ENCODE assay signal across 8 cellular contexts in genomic region chr5:177516601-177517568, GRCh38. TPM values are rescaled to one million over a fixed set of nuclear protein-coding genes. Genes with fewer than 3 reads are reported as not detected.
A peak's percentile ranks its signal among the peaks of the same experiment; 100 is the strongest.
DNase-seq lines count a peak whose midpoint lies in the region; ATAC-seq, FAIRE-seq and TF ChIP-seq lines count a peak whose summit lies in the region.

Gene DDX41 (minus strand): TSS chr5:177516961. CDS start chr5:177516945, 16 bp downstream.

- H3K36me3 Mint-ChIP-seq in natural killer cell treated with Interleukin-12 subunit alpha and Interleukin-12 subunit beta and Interleukin-15 and Interleukin-18, amount 100 ng/mL, for 72 hours = peaks cover 11% of the 10 kb centered on the region

- peak; percentile 97 for DNase-seq in H54 (ENCODE audit: insufficient read length, low spot score)
- peak; percentile 96 for DNase-seq in SHP77 treated with DMSO at 0.1 percent for 48 hours (lab: John Stamatoyannopoulos, UW)
- peak; percentile 98 for DNase-seq in activated effector memory CD4-positive, alpha-beta T cell treated with anti-CD3 and anti-CD28 coated beads, Interleukin-2, amount 50 U/mL, for 16 hours
- peak; percentile 99 for DNase-seq in fibroblast of pulmonary artery (ENCODE audit: low read depth)
- peak; percentile 96 for DNase-seq in natural killer cell treated with Interleukin-12 subunit alpha and Interleukin-12 subunit beta and Interleukin-15 and Interleukin-18, amount 100 ng/mL, for 72 hours (ENCODE audit: low spot score)
- DNase-seq in stimulated activated naive CD8-positive, alpha-beta T cell treated with anti-CD3 and anti-CD28 coated beads, Interleukin-15, Interleukin-2, amounts not matched to agents 100 U/mL and 50 U/mL, for 24 hours = peak; percentile 95

- H3K79me2 ChIP-seq in Loucy (ENCODE audit: insufficient read depth, low read length) = peaks cover 44% of the 10 kb centered on the region; the same call in 1 of the 2 replicates

- H3K4me3 ChIP-seq in Loucy (ENCODE audit: low read length, poor library complexity, severe bottlenecking) (peak within 1 kb of the TSS; percentile 91), fibroblast of pulmonary artery (replicated peaks; ENCODE audit: low read depth, low read length) (peak within 1 kb of the TSS; percentile 97)

- peak within 1 kb of the TSS; percentile 73 for H2AFZ ChIP-seq in Loucy (ENCODE audit: low read length)

- H3K4me1 ChIP-seq in ES-I3 (ENCODE audit: insufficient read depth, low read length) (no peaks in the 10 kb centered on the region; the same call in 1 of the 2 replicates), Loucy (ENCODE audit: insufficient read depth, low read length, poor library complexity, severe bottlenecking) (peaks cover 11% of the 10 kb centered on the region)

- H3K9me2 ChIP-seq in Loucy (replicated peaks; ENCODE audit: low read depth, low read length) = no peaks in the 10 kb centered on the region

- H3K27me3 ChIP-seq in Loucy (ENCODE audit: insufficient read depth, low read length, poor library complexity, severe bottlenecking) = no peaks in the 10 kb centered on the region

- peaks cover 46 to 50% of the 10 kb centered on the region in 2 donors for H3K4me1 Mint-ChIP-seq in natural killer cell treated with Interleukin-12 subunit alpha and Interleukin-12 subunit beta and Interleukin-15 and Interleukin-18, amount 100 ng/mL, for 72 hours (ENCODE audit: low read depth in 2 of 2)

- peak; percentile 88 for TF ChIP-seq POLR2A in H54 (IDR thresholded peaks at IDR 0.05; ENCODE audit: low read depth, low read length)

- H3K4me3 Mint-ChIP-seq in natural killer cell treated with Interleukin-12 subunit alpha and Interleukin-12 subunit beta and Interleukin-15 and Interleukin-18, amount 100 ng/mL, for 72 hours = peak within 1 kb of the TSS; percentile 95

- no peaks in the 10 kb centered on the region for H3K27me3 Mint-ChIP-seq in natural killer cell treated with Interleukin-12 subunit alpha and Interleukin-12 subunit beta and Interleukin-15 and Interleukin-18, amount 100 ng/mL, for 72 hours

- peaks cover 11% of the 10 kb centered on the region for H4K20me1 ChIP-seq in Loucy (ENCODE audit: insufficient read depth, low read length, poor library complexity, severe bottlenecking)

- no peaks in the 10 kb centered on the region for H3K9me3 Mint-ChIP-seq in natural killer cell treated with Interleukin-12 subunit alpha and Interleukin-12 subunit beta and Interleukin-15 and Interleukin-18, amount 100 ng/mL, for 72 hours

- TF ChIP-seq CTCF in Loucy (conservative IDR thresholded peaks at IDR 0.05; ENCODE audit: low read length) (no peak), fibroblast of pulmonary artery (IDR thresholded peaks at IDR 0.05; ENCODE audit: low read length, missing control alignments) (no peak)

- no peaks in the 10 kb centered on the region for H3F3A ChIP-seq in Loucy (ENCODE audit: low read depth)

- H3K27ac Mint-ChIP-seq in natural killer cell treated with Interleukin-12 subunit alpha and Interleukin-12 subunit beta and Interleukin-15 and Interleukin-18, amount 100 ng/mL, for 72 hours = peak within 1 kb of the TSS; percentile 84 to 90

- peak; percentile 91 to 94 for ATAC-seq in natural killer cell treated with Interleukin-12 subunit alpha and Interleukin-12 subunit beta and Interleukin-15 and Interleukin-18, amount 100 ng/mL, for 72 hours
- peak; percentile 87 for ATAC-seq in stimulated activated naive CD8-positive, alpha-beta T cell treated with anti-CD3 and anti-CD28 coated beads, Interleukin-15, Interleukin-2, amounts not matched to agents 100 U/mL and 50 U/mL, for 24 hours

- peaks cover 16% of the 10 kb centered on the region for H3K36me3 ChIP-seq in ES-I3 (ENCODE audit: insufficient read depth, low read length)
- no peaks in the 10 kb centered on the region; the same call in 1 of the 2 replicates for H3K36me3 ChIP-seq in Loucy (ENCODE audit: insufficient read depth, low read length)

- FAIRE-seq in H54 (lab: Jason Lieb, UNC) = peak; percentile 84

- no peaks in the 10 kb centered on the region for H3K9me3 ChIP-seq in ES-I3 (ENCODE audit: control insufficient read depth, insufficient read depth, low read length)
- no peaks in the 10 kb centered on the region for H3K9me3 ChIP-seq in Loucy (ENCODE audit: insufficient read depth, low read depth, low read length)

- H3K4me2 ChIP-seq in Loucy (ENCODE audit: low read depth, low read length, poor library complexity, severe bottlenecking) = peak within 1 kb of the TSS; percentile 85

- peak within 1 kb of the TSS; percentile 76 for H3K9ac ChIP-seq in ES-I3 (ENCODE audit: low read depth, low read length)
- H3K9ac ChIP-seq in Loucy (ENCODE audit: low read depth, low read length, poor library complexity, severe bottlenecking) = peak within 1 kb of the TSS; percentile 87

RNA-seq across cellular contexts. Expression of gene DDX41, which starts in this region (rescaled TPM):
- 100 to 1,000 TPM; 162 to 168 TPM for total RNA-seq in natural killer cell treated with Interleukin-12 subunit alpha and Interleukin-12 subunit beta and Interleukin-15 and Interleukin-18, amount 100 ng/mL, for 72 hours

Comparison
In these comparisons a context has a peak if more than half of its experiments do, and no peak if none do; other contexts are left out.
1. Peak in every context shown above with its lines: DNase-seq, ATAC-seq and H3K4me3 ChIP-seq.